ENCODE assay signal across 20 cellular contexts in the genomic region with DNA sequence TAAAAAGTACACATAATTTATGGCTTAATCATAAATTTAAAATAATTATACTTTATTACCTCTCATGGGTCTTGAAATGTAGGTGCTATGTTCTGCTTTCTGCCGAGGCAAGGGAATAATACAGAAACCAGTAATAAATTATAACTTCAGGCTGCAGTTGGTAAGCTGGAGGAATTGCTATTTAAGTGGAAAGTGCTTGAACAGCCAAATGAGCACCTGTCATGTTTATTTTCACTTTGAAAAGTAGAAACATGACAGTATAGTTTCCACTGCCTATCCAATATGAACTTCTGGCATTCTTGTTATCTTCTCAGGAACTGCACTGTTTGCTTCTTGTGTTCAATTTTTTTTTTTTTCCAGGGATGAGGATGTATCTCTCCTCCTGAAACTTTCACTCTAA.
"Had no signal": no experiment of that assay in that cellular context is flagged by ENCODE, and none has a peak within 500 bp of the region (broad histone marks: within the 10 kb centered on the region; RNA-seq: fewer than 3 reads in every experiment).

No MANE protein-coding gene starts in this region.

- H3K27ac ChIP-seq: body of pancreas, foreskin keratinocyte, parathyroid adenoma, stomach, vagina had no signal

- H3K9me3 ChIP-seq: body of pancreas, vagina had no signal

- DNase-seq: activated CD4-positive, alpha-beta memory T cell treated with anti-CD3 and anti-CD28 coated beads, Interleukin-2, amount 10 ng/mL, durations not matched to agents 7 days and 5 days; activated CD4-positive, alpha-beta T cell treated with anti-CD3 and anti-CD28 coated beads for 48 hours; activated CD4-positive, CD25-positive, alpha-beta regulatory T cell; activated CD8-positive, alpha-beta memory T cell treated with anti-CD3 and anti-CD28 coated beads, Interleukin-2, amount 10 ng/mL, durations not matched to agents 7 days and 5 days; activated naive CD4-positive, alpha-beta T cell treated with anti-CD3 and anti-CD28 coated beads for 36 hours; body of pancreas; foreskin keratinocyte; glutamatergic neuron; hippocampal formation; islet precursor cell; left colon; stimulated activated CD4-positive, alpha-beta T cell treated with anti-CD3 and anti-CD28 coated beads, Interleukin-4, amount 100 ng/mL, for 24 hours; stomach; trophoblast cell had no signal

- ATAC-seq: activated CD8-positive, alpha-beta memory T cell treated with anti-CD3 and anti-CD28 coated beads, Interleukin-2, amount 10 ng/mL, durations not matched to agents 7 days and 5 days; body of pancreas; foreskin keratinocyte; left colon; natural killer cell treated with Interleukin-12 subunit alpha and Interleukin-12 subunit beta and Interleukin-15 and Interleukin-18, amount 100 ng/mL, for 72 hours; sciatic nerve; stimulated activated effector memory CD8-positive, alpha-beta T cell treated with anti-CD3 and anti-CD28 coated beads, Interleukin-12 subunit alpha, Interleukin-12 subunit beta, amount 100 ng/mL, for 72 hours had no signal

- H3K4me3 ChIP-seq: body of pancreas, lung, stomach, vagina had no signal

- H3K9ac ChIP-seq: parathyroid adenoma had no signal

- H3K27me3 ChIP-seq: body of pancreas, foreskin keratinocyte, stomach, vagina had no signal

- H2AFZ ChIP-seq: parathyroid adenoma had no signal

- H3K36me3 ChIP-seq: vagina had no signal
